In the genomic region with DNA sequence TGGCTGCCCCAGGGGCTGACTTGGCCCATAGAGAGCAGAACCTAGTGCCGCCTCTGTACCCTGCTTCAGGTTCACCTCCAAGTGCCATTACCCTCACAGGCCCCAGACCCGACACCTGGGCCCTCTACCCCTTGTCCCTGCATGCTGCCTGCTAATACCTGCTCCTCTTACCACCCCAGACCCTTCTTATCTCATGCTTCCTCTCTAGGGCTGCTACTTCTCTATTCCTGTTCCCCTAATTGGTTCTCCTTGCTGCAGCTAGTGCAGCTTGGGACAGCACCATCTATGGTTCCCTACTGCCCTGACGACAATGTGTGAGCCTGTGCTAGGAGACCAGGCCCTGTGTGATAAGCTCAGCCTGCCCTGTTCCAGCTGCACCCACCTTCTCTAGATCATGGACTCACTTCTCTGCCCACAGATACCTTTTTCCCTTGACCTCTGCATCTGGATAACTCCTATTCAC, we compare ENCODE assay signal across 28 cellular contexts. TPM values are rescaled to one million over a fixed set of nuclear protein-coding genes. Genes with fewer than 3 reads are reported as not detected.
DNase-seq lines count a peak whose midpoint lies in the region; ATAC-seq, FAIRE-seq and TF ChIP-seq lines count a peak whose summit lies in the region.
"Had no signal": no experiment of that assay in that cellular context is flagged by ENCODE, and none has a peak within 500 bp of the region (broad histone marks: within the 10 kb centered on the region; RNA-seq: fewer than 3 reads in every experiment).

No MANE protein-coding gene starts in this region.

- no peak for TF ChIP-seq RAD21 in K562 (CRISPR knock-in tag; conservative IDR thresholded peaks at IDR 0.05 in 1 of 2, IDR thresholded peaks at IDR 0.05 in 1 of 2)
- no peak for TF ChIP-seq RAD21 in HepG2 (CRISPR knock-in tag; IDR thresholded peaks at IDR 0.05)

- BruUV-seq in K562 (replicated peaks; lab: Mats Ljungman, UMichigan): no TSS peak
- no TSS peak for BruUV-seq in HepG2 (replicated peaks; lab: Mats Ljungman, UMichigan)

- H3K4me2 ChIP-seq in K562 (ENCODE audit: insufficient read depth, low read length) (no peak overlapping the region), HepG2 (ENCODE audit: low read depth, low read length) (no peak overlapping the region)

- CTCF ChIA-PET in K562 (lab: Yijun Ruan, JAX; ENCODE audit: low intra/inter-chr PET ratio) (interaction anchor here (0.5 to 5.3 kb wide), 3 partner anchors 116 to 160 kb away, joined by 4 to 138 read pairs (median 7); no protein-coding TSS in a partner anchor), HepG2 (lab: Yijun Ruan, JAX; ENCODE audit: low intra/inter-chr PET ratio, low total read pairs) (interaction anchor here (1.7 to 7.5 kb wide), 2 partner anchors 34 to 153 kb away, joined by 5 to 96 read pairs; no protein-coding TSS in a partner anchor)

- H3K9me3 ChIP-seq in K562 (replicated peaks; ENCODE audit: control insufficient read depth, insufficient read depth, low read depth, low read length) (no peaks in the 10 kb centered on the region), HepG2 (ENCODE audit: low read length) (no peaks in the 10 kb centered on the region), ascending aorta (no peaks in the 10 kb centered on the region)
- H3K9me3 ChIP-seq: left lung, prostate gland, sigmoid colon had no signal

- H3K4me1 ChIP-seq in K562 (replicated peaks in 1 of 2; ENCODE audit: control insufficient read depth in 2 of 2, insufficient read depth in 2 of 2, low read length in 2 of 2): peaks cover 0 to 16% of the 10 kb centered on the region in 2 experiments; a peak in 3 of 5 replicates
- peaks cover 7% of the 10 kb centered on the region; the same call in 1 of the 2 replicates for H3K4me1 ChIP-seq in HepG2 (ENCODE audit: insufficient read depth, low read length)
- no peaks in the 10 kb centered on the region for H3K4me1 ChIP-seq in ascending aorta
- H3K4me1 ChIP-seq: prostate gland had no signal

- H4K20me1 ChIP-seq in K562 (replicated peaks; ENCODE audit: control insufficient read depth, insufficient read depth, low read length) (peaks cover 20% of the 10 kb centered on the region), HepG2 (ENCODE audit: insufficient read depth, low read length) (no peaks in the 10 kb centered on the region; the same call in 1 of the 2 replicates)

- H3K36me3 ChIP-seq in K562 (ENCODE audit: control insufficient read depth, insufficient read depth, low read length) (no peaks in the 10 kb centered on the region), HepG2 (replicated peaks in 1 of 2; ENCODE audit: control insufficient read depth in 1 of 2, insufficient read depth in 2 of 2, low read length in 2 of 2) (peaks cover 3 to 10% of the 10 kb centered on the region in 2 experiments; a peak in 4 of 5 replicates), ascending aorta (peaks cover 0 to 10% of the 10 kb centered on the region in 2 donors)
- H3K36me3 ChIP-seq: brain microvascular endothelial cell, prostate gland had no signal

- no peak overlapping the region for H3K4me3 ChIP-seq in K562
- H3K4me3 ChIP-seq in HepG2 (replicated peaks in 1 of 3; ENCODE audit: insufficient read depth in 1 of 3, low read depth in 2 of 3, low read length in 3 of 3): no peak overlapping the region
- H3K4me3 ChIP-seq in ascending aorta: no peak overlapping the region
- H3K4me3 ChIP-seq: left lung, prostate gland, sigmoid colon had no signal

- H2AFZ ChIP-seq in K562 (ENCODE audit: low read depth, low read length) (no peak overlapping the region), HepG2 (ENCODE audit: low read length) (no peak overlapping the region)

- no peak for FAIRE-seq in K562 (lab: Jason Lieb, UNC)
- FAIRE-seq in HepG2 (lab: Jason Lieb, UNC): no peak
- FAIRE-seq: G401.6, RCC 7860 had no signal

- ATAC-seq in Right ventricle myocardium superior (ENCODE audit: poor library complexity): no peak
- ATAC-seq in K562: no peak
- ATAC-seq in HepG2: no peak
- no peak for ATAC-seq in SK-N-SH treated with all-trans-retinoic acid at 6 μM for 48 hours

- POLR2A ChIA-PET in K562 (lab: Yijun Ruan, JAX): interaction anchor here (0.9 to 1.8 kb wide), 3 partner anchors 78 to 153 kb away, joined by 3 to 5 read pairs (median 3); no protein-coding TSS in a partner anchor
- POLR2A ChIA-PET in HepG2 (lab: Yijun Ruan, JAX): no interaction called here

- TF ChIP-seq POLR2A in K562 (conservative IDR thresholded peaks at IDR 0.05): no peak
- no peak for TF ChIP-seq POLR2A in HepG2 (IDR thresholded peaks at IDR 0.05; ENCODE audit: insufficient read depth in 1 of 2, low read depth in 2 of 2, low read length in 2 of 2)

- in situ Hi-C loops in K562 (cut with MboI): loop anchor here (5.0 to 10.0 kb wide), 2 partner anchors 152 to 389 kb away; a partner anchor contains a TSS
- in situ Hi-C loops in HepG2 (cut with HindIII; ENCODE audit: extremely low pct_ligation_motif_present, low pct_unique_long_range_greater_than_20kb): loop anchor here (5.0 kb wide), 1 partner anchor 152 kb away; no protein-coding TSS in a partner anchor

- H3K9ac ChIP-seq in K562 (ENCODE audit: insufficient read depth in 1 of 2, low read depth in 2 of 2, low read length in 2 of 2) (peak overlapping the region in 1 of 2 experiments; percentile 47; a peak in 2 of 4 replicates), HepG2 (ENCODE audit: insufficient read depth, low read depth, low read length) (no peak overlapping the region)

- DNase-seq in Right ventricle myocardium superior (peak; percentile 20), cardiac septum (ENCODE audit: low spot score) (no peak), K562 (ENCODE audit: extremely low read depth in 1 of 4, low spot score in 3 of 4) (no peak), HepG2 (ENCODE audit: low spot score) (no peak), nucleus accumbens (lab: John Stamatoyannopoulos, UW) (no peak), ascending aorta (ENCODE audit: low spot score in 2 of 2) (no peak), AG08395 (ENCODE audit: low spot score) (no peak)
- DNase-seq: activated CD4-positive, alpha-beta T cell treated with anti-CD3 and anti-CD28 coated beads for 4 hours; activated CD8-positive, alpha-beta T cell treated with anti-CD3 and anti-CD28 coated beads, Interleukin-2, amount 10 ng/mL, durations not matched to agents 7 days and 5 days; activated naive CD4-positive, alpha-beta T cell treated with anti-CD3 and anti-CD28 coated beads, Interleukin-2, amount 50 U/mL, for 16 hours; brain microvascular endothelial cell; Calu3; CD4-positive, CD25-positive, alpha-beta regulatory T cell; cortex of kidney; DMS79; glutamatergic neuron; IMR-90; left lung; naive thymus-derived CD4-positive, alpha-beta T cell; NCI-H446; NCI-H774; sigmoid colon; stimulated activated CD4-positive, alpha-beta T cell treated with anti-CD3 and anti-CD28 coated beads, Interleukin-4, amount 100 ng/mL, for 1 hour had no signal

- H3K79me2 ChIP-seq in K562 (ENCODE audit: control insufficient read depth, insufficient read depth, low read length): no peaks in the 10 kb centered on the region
- H3K79me2 ChIP-seq in HepG2 (ENCODE audit: insufficient read depth, low read length): no peaks in the 10 kb centered on the region

- H3K9me1 ChIP-seq in K562 (ENCODE audit: control insufficient read depth, insufficient read depth, low read length): no peaks in the 10 kb centered on the region

- H3K27ac ChIP-seq in K562 (ENCODE audit: extremely low read depth, low read depth, low read length) (no peak overlapping the region), HepG2 (ENCODE audit: extremely low read length, insufficient read depth, low read length) (no peak overlapping the region), ascending aorta (no peak overlapping the region)
- H3K27ac ChIP-seq: brain microvascular endothelial cell, left lung, prostate gland, sigmoid colon had no signal

- WGBS in K562 (ENCODE audit: insufficient coverage, low coverage, missing lambda C conversion rate): 26% methylated on average over 3 of the region's 3 CpGs
- 100% methylated on average over 3 of the region's 3 CpGs for WGBS in HepG2 (ENCODE audit: low lambda C conversion rate)

- intact Hi-C loops in Right ventricle myocardium superior (cut with DNase I): loop anchor here (5.0 kb wide), 1 partner anchor 72 kb away; no protein-coding TSS in a partner anchor
- intact Hi-C loops in cardiac septum (cut with DNase I): no loop called here
- intact Hi-C loops in K562 (cut with micrococcal nuclease): loop anchor here (5.0 kb wide), 2 partner anchors 42 to 387 kb away; a partner anchor contains a TSS
- intact Hi-C loops in HepG2 (cut with micrococcal nuclease; ENCODE audit: unreplicated experiment): no loop called here
- intact Hi-C loops in ascending aorta (cut with DNase I): loop anchor here (5.0 kb wide), 1 partner anchor 57 kb away; no protein-coding TSS in a partner anchor

- TF ChIP-seq CTCF in K562 (IDR thresholded peaks at IDR 0.05 in 2 of 3, conservative IDR thresholded peaks at IDR 0.05 in 1 of 3; ENCODE audit: insufficient read depth in 2 of 3, low read depth in 1 of 3, low read length in 3 of 3): no peak
- no peak for TF ChIP-seq CTCF in HepG2 (CRISPR knock-in tag; IDR thresholded peaks at IDR 0.05)
- no peak for TF ChIP-seq CTCF in ascending aorta (IDR thresholded peaks at IDR 0.05)

- TF ChIP-seq EP300 in K562 (IDR thresholded peaks at IDR 0.05; ENCODE audit: low read length): no peak
- no peak for TF ChIP-seq EP300 in HepG2 (IDR thresholded peaks at IDR 0.05; ENCODE audit: low read depth in 2 of 2, low read length in 2 of 2)
- no peak for TF ChIP-seq EP300 in HepG2 (CRISPR knock-in tag; IDR thresholded peaks at IDR 0.05; ENCODE audit: borderline replicate concordance)

- H3K27me3 ChIP-seq in K562 (ENCODE audit: control insufficient read depth in 2 of 2, insufficient read depth in 2 of 2, low read length in 2 of 2) (no peaks in the 10 kb centered on the region), HepG2 (ENCODE audit: control insufficient read depth in 1 of 2, insufficient read depth in 2 of 2, low read length in 2 of 2) (no peaks in the 10 kb centered on the region), ascending aorta (no peaks in the 10 kb centered on the region)
- H3K27me3 ChIP-seq: brain microvascular endothelial cell, left lung, sigmoid colon had no signal

RNA-seq across cellular contexts. Expression of a gene that starts 15.3 kb away (rescaled TPM):
- total RNA-seq in Right ventricle myocardium superior (40.7 TPM), cardiac septum (30.7 TPM), K562 (2014; rRNA removed) (4.1 and 8.2 TPM in 2 replicates), K562 (2014; rRNA removed; fragmentation: Illumina TruSeq; extraction: Trizol) (2.5 and 3.1 TPM in 2 replicates), K562 (2015; rRNA removed; fragmentation: Illumina TruSeq; extraction: Trizol) (4.6 TPM in 2 replicates), K562 (2021) (4.6 and 6.0 TPM in 2 replicates), HepG2 (2016; rRNA removed; fragmentation: Illumina TruSeq; extraction: Trizol) (10.5 and 13.7 TPM in 2 replicates), ascending aorta (15.8 TPM)
- total RNA-seq in K562 (2011; cell fraction: chromatin; rRNA removed; ENCODE audit: low replicate concordance): 2.7 and 8.1 TPM in 2 replicates
- total RNA-seq in K562 (2011; cell fraction: nucleolus; rRNA removed): 7.7 and 8.8 TPM in 2 replicates
- total RNA-seq in K562 (2011; cell fraction: nucleoplasm; rRNA removed): 5.1 and 6.9 TPM in 2 replicates
- polyA plus RNA-seq in K562 (2011; rRNA removed) (4.6 and 6.4 TPM in 2 replicates), K562 (2014; fragmentation: Illumina TruSeq; extraction: Trizol) (4.5 and 4.9 TPM in 2 replicates), K562 (2014; fragmentation: Nextera tagmentation; extraction: Ambion mirVana) (1 to 10 TPM in 1 of 2 experiments, under 1 TPM in 1; 0.60 to 1.2 TPM), K562 (2014; rRNA removed) (5.0 and 7.9 TPM in 2 replicates), HepG2 (2011; rRNA removed) (33.1 and 49.7 TPM in 2 replicates)
- polyA plus RNA-seq in K562 (2011; cell fraction: cytosol; rRNA removed): 6.6 and 7.2 TPM in 2 replicates
- 4.0 and 4.1 TPM in 2 replicates for polyA plus RNA-seq in K562 (2011; cell fraction: nucleus; rRNA removed)
- 6.2 and 9.2 TPM in 2 replicates for polyA plus RNA-seq in K562 (2012)
- polyA minus RNA-seq in K562 (2011; rRNA and poly(A)+ RNA removed): 3.7 and 4.3 TPM in 2 replicates
- 2.7 and 3.1 TPM in 2 replicates for polyA minus RNA-seq in K562 (2011; cell fraction: cytosol; rRNA and poly(A)+ RNA removed)
- 2.4 and 4.4 TPM in 2 replicates for polyA minus RNA-seq in K562 (2011; cell fraction: nucleus; rRNA and poly(A)+ RNA removed)
- total RNA-seq in HepG2 (2016; cell fraction: cytosol; rRNA removed; fragmentation: Illumina TruSeq; extraction: Trizol; ENCODE audit: low read depth): 4.0 and 4.5 TPM in 2 replicates
- total RNA-seq in HepG2 (2016; cell fraction: insoluble cytoplasmic fraction; rRNA removed; fragmentation: Illumina TruSeq; extraction: Trizol): 8.3 and 12.0 TPM in 2 replicates
- total RNA-seq in HepG2 (2016; cell fraction: membrane; rRNA removed; fragmentation: Illumina TruSeq; extraction: Trizol): 8.1 and 8.4 TPM in 2 replicates
- total RNA-seq in HepG2 (2016; cell fraction: nucleus; rRNA removed; fragmentation: Illumina TruSeq; extraction: Trizol): 5.7 and 8.2 TPM in 2 replicates
- polyA plus RNA-seq in HepG2 (2011; cell fraction: cytosol; rRNA removed): 45.0 and 52.1 TPM in 2 replicates
- polyA plus RNA-seq in HepG2 (2011; cell fraction: nucleus; rRNA removed): 54.1 and 56.2 TPM in 2 replicates
- 51.6 and 55.6 TPM in 2 replicates for polyA plus RNA-seq in HepG2 (2012)
- polyA plus RNA-seq in HepG2 (2016; cell fraction: cytosol; fragmentation: Illumina TruSeq; extraction: Trizol; ENCODE audit: low read depth): 4.4 and 6.3 TPM in 2 replicates
- polyA plus RNA-seq in HepG2 (2016; cell fraction: insoluble cytoplasmic fraction; fragmentation: Illumina TruSeq; extraction: Trizol; ENCODE audit: low read depth): 9.3 and 10.5 TPM in 2 replicates
- 7.6 and 9.8 TPM in 2 replicates for polyA plus RNA-seq in HepG2 (2016; cell fraction: membrane; fragmentation: Illumina TruSeq; extraction: Trizol; ENCODE audit: low read depth)
- 10.6 and 11.8 TPM in 2 replicates for polyA plus RNA-seq in HepG2 (2016; cell fraction: nucleus; fragmentation: Illumina TruSeq; extraction: Trizol; ENCODE audit: insufficient read depth, low read depth)
- polyA minus RNA-seq in HepG2 (2011; rRNA and poly(A)+ RNA removed; ENCODE audit: low replicate concordance): 4.8 and 66.6 TPM in 2 replicates
- 29.4 and 31.1 TPM in 2 replicates for polyA minus RNA-seq in HepG2 (2011; cell fraction: cytosol; rRNA and poly(A)+ RNA removed)
- 21.3 and 22.1 TPM in 2 replicates for polyA minus RNA-seq in HepG2 (2011; cell fraction: nucleus; rRNA and poly(A)+ RNA removed)

RNA-seq across cellular contexts. Expression of a gene that starts 53.5 kb away (rescaled TPM):
- total RNA-seq in Right ventricle myocardium superior (69.7 TPM), cardiac septum (64.6 TPM), K562 (2014; rRNA removed) (not detected in 2 replicates), K562 (2014; rRNA removed; fragmentation: Illumina TruSeq; extraction: Trizol) (not detected in 2 replicates), K562 (2015; rRNA removed; fragmentation: Illumina TruSeq; extraction: Trizol) (not detected in 2 replicates), K562 (2021) (0.04 and 0.13 TPM in 2 replicates), HepG2 (2016; rRNA removed; fragmentation: Illumina TruSeq; extraction: Trizol) (not detected in 2 replicates), ascending aorta (323 TPM)
- 0.32 and 0.72 TPM in 2 replicates for total RNA-seq in K562 (2011; cell fraction: chromatin; rRNA removed; ENCODE audit: low replicate concordance)
- total RNA-seq in K562 (2011; cell fraction: nucleolus; rRNA removed): 0.53 and 1.5 TPM in 2 replicates
- total RNA-seq in K562 (2011; cell fraction: nucleoplasm; rRNA removed): 0.15 and 0.23 TPM in 2 replicates
- polyA plus RNA-seq in K562 (2011; rRNA removed) (0.10 and 0.14 TPM in 2 replicates), K562 (2014; fragmentation: Illumina TruSeq; extraction: Trizol) (not detected in 2 replicates), K562 (2014; fragmentation: Nextera tagmentation; extraction: Ambion mirVana) (not detected), K562 (2014; rRNA removed) (0.03 TPM in 1 of 2 replicates, not detected in the other), HepG2 (2011; rRNA removed) (0.04 TPM in 1 of 2 replicates, not detected in the other)
- 0.18 and 0.64 TPM in 2 replicates for polyA plus RNA-seq in K562 (2011; cell fraction: cytosol; rRNA removed)
- polyA plus RNA-seq in K562 (2011; cell fraction: nucleus; rRNA removed): 0.11 and 0.82 TPM in 2 replicates
- 0.04 and 0.08 TPM in 2 replicates for polyA plus RNA-seq in K562 (2012)
- polyA minus RNA-seq in K562 (2011; rRNA and poly(A)+ RNA removed): 0.21 TPM in 1 of 2 replicates, not detected in the other
- polyA minus RNA-seq in K562 (2011; cell fraction: cytosol; rRNA and poly(A)+ RNA removed): 0.19 TPM in 1 of 2 replicates, not detected in the other
- polyA minus RNA-seq in K562 (2011; cell fraction: nucleus; rRNA and poly(A)+ RNA removed): 0.11 and 0.13 TPM in 2 replicates
- total RNA-seq in HepG2 (2016; cell fraction: cytosol; rRNA removed; fragmentation: Illumina TruSeq; extraction: Trizol; ENCODE audit: low read depth): not detected in 2 replicates
- not detected in 2 replicates for total RNA-seq in HepG2 (2016; cell fraction: insoluble cytoplasmic fraction; rRNA removed; fragmentation: Illumina TruSeq; extraction: Trizol)
- not detected in 2 replicates for total RNA-seq in HepG2 (2016; cell fraction: membrane; rRNA removed; fragmentation: Illumina TruSeq; extraction: Trizol)
- not detected in 2 replicates for total RNA-seq in HepG2 (2016; cell fraction: nucleus; rRNA removed; fragmentation: Illumina TruSeq; extraction: Trizol)
- polyA plus RNA-seq in HepG2 (2011; cell fraction: cytosol; rRNA removed): 0.04 TPM in 2 replicates
- polyA plus RNA-seq in HepG2 (2011; cell fraction: nucleus; rRNA removed): 0.02 and 0.05 TPM in 2 replicates
- 0.05 and 0.08 TPM in 2 replicates for polyA plus RNA-seq in HepG2 (2012)
- polyA plus RNA-seq in HepG2 (2016; cell fraction: cytosol; fragmentation: Illumina TruSeq; extraction: Trizol; ENCODE audit: low read depth): not detected in 2 replicates
- polyA plus RNA-seq in HepG2 (2016; cell fraction: insoluble cytoplasmic fraction; fragmentation: Illumina TruSeq; extraction: Trizol; ENCODE audit: low read depth): not detected in 2 replicates
- polyA plus RNA-seq in HepG2 (2016; cell fraction: membrane; fragmentation: Illumina TruSeq; extraction: Trizol; ENCODE audit: low read depth): not detected in 2 replicates
- not detected in 2 replicates for polyA plus RNA-seq in HepG2 (2016; cell fraction: nucleus; fragmentation: Illumina TruSeq; extraction: Trizol; ENCODE audit: insufficient read depth, low read depth)
- polyA minus RNA-seq in HepG2 (2011; rRNA and poly(A)+ RNA removed; ENCODE audit: low replicate concordance): 0.06 and 0.12 TPM in 2 replicates
- polyA minus RNA-seq in HepG2 (2011; cell fraction: cytosol; rRNA and poly(A)+ RNA removed): not detected in 2 replicates
- 0.37 TPM in 1 of 2 replicates, not detected in the other for polyA minus RNA-seq in HepG2 (2011; cell fraction: nucleus; rRNA and poly(A)+ RNA removed)
- total RNA-seq: activated T-helper 2 cell treated with anti-CD3 and anti-CD28 coated beads, Interferon-gamma antibody, Interleukin-2, Interleukin-4, amounts not matched to agents 10 μg/mL and 5 μg/mL and 100 μg/mL, durations not matched to agents 14 hours and 24 hours and 36 hours; Calu3; CD4-positive, CD25-positive, alpha-beta regulatory T cell had no signal
- polyA plus RNA-seq: CD4-positive, CD25-positive, alpha-beta regulatory T cell; naive thymus-derived CD4-positive, alpha-beta T cell had no signal

Comparison
In these comparisons a context has a peak if more than half of its experiments do, and no peak if none do; other contexts are left out.
1. intact Hi-C loops: an anchor here in Right ventricle myocardium superior (5.0 kb wide), K562 (5.0 kb wide) and ascending aorta (5.0 kb wide); none called in cardiac septum and HepG2.
2. RNA of a gene that starts 53.5 kb away (total RNA-seq): 323 TPM in ascending aorta (single experiment), 69.7 TPM in Right ventricle myocardium superior (single experiment) and 64.6 TPM in cardiac septum (single experiment); 0.04 to 1.5 TPM in K562 and not detected in HepG2; every median in the first group is over 10 times any median in the second.